8 cellular contexts compared by ENCODE assay signal in the genomic region with DNA sequence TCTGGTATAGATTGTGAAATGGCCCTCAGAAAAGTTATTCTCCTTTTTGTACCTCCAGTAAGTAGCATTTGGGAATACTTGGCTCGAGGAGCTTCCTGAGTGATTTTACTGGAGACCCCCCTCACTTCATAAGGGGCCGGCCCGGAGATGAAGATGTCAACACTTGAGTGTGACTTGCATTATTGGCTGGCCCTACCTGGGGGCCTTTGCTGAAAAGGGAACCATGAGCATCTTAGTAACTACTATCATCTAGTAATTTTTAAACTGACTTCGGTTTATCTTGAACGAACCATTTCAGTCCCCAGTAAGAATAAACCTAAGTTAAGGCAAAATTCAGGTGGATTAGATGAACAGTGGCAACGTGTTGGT. TPM values are rescaled to one million over a fixed set of nuclear protein-coding genes. Genes with fewer than 3 reads are reported as not detected.
DNase-seq lines count a peak whose midpoint lies in the region; ATAC-seq, FAIRE-seq and TF ChIP-seq lines count a peak whose summit lies in the region.

No MANE protein-coding gene starts in this region.

- no peak overlapping the region for H3K56ac ChIP-seq in mesendoderm (ENCODE audit: low read length)

- H3K79me2 ChIP-seq in keratinocyte (ENCODE audit: control insufficient read depth, insufficient read depth, low read length) (no peaks in the 10 kb centered on the region), mesendoderm (ENCODE audit: control insufficient read depth, insufficient read depth, low read length) (no peaks in the 10 kb centered on the region)

- H2BK15ac ChIP-seq in mesendoderm (replicated peaks; ENCODE audit: low read depth), result no peak overlapping the region

- H3K23ac ChIP-seq in mesendoderm (ENCODE audit: low read length), result no peak overlapping the region

- H4K8ac ChIP-seq in mesendoderm (ENCODE audit: low read depth, low read length), result no peak overlapping the region

- no peak for TF ChIP-seq CTCF in keratinocyte (optimal IDR thresholded peaks at IDR 0.05 in 1 of 3, IDR thresholded peaks at IDR 0.05 in 1 of 3, conservative IDR thresholded peaks at IDR 0.05 in 1 of 3; ENCODE audit: extremely low read depth in 1 of 3, insufficient read depth in 2 of 3, low read length in 3 of 3)
- TF ChIP-seq CTCF in tibial artery (IDR thresholded peaks at IDR 0.05), result no peak

- H3K4ac ChIP-seq in mesendoderm (ENCODE audit: low read depth, low read length), result no peak overlapping the region

- H3K27ac Mint-ChIP-seq in activated T-helper 17 cell treated with anti-CD3 and anti-CD28 coated beads, Interleukin-2, amount 50 U/mL, for 72 hours, result peak overlapping the region; percentile 87

- DNase-seq in activated T-cell treated with anti-CD3 and anti-CD28 coated beads, Interleukin-2, amount 50 U/mL, for 4 hours, result no peak
- DNase-seq in activated T-cell treated with anti-CD3 and anti-CD28 coated beads for 4 hours, result no peak
- DNase-seq in keratinocyte (ENCODE audit: low read depth, low spot score), result no peak
- DNase-seq in tibial artery, result no peak
- DNase-seq in Kasumi-1 (lab: John Stamatoyannopoulos, UW), result no peak
- no peak for DNase-seq in mesendoderm
- DNase-seq in GM19240 (ENCODE audit: insufficient read length, low spot score), result no peak

- H3K27me3 ChIP-seq in keratinocyte (ENCODE audit: control insufficient read depth, extremely low read depth, insufficient read depth, low read length), result no peaks in the 10 kb centered on the region
- H3K27me3 ChIP-seq in tibial artery, result no peaks in the 10 kb centered on the region
- no peaks in the 10 kb centered on the region for H3K27me3 ChIP-seq in mesendoderm (ENCODE audit: insufficient read depth, low read length, poor library complexity)

- H3K18ac ChIP-seq in mesendoderm (ENCODE audit: low read length), result no peak overlapping the region

- dilution Hi-C loops in keratinocyte (cut with MboI; ENCODE audit: extremely low pct_ligation_motif_present, low sequenced_read_pairs), result no loop called here

- H3K9ac ChIP-seq in keratinocyte (ENCODE audit: control insufficient read depth, extremely low read depth, insufficient read depth, low read length) (peak overlapping the region; percentile 90), mesendoderm (ENCODE audit: low read length) (no peak overlapping the region)

- intact Hi-C loops in tibial artery (cut with DNase I; ENCODE audit: low total_unique reads), result loop anchor here (10.0 kb wide), 1 partner anchor 85 kb away; no protein-coding TSS in a partner anchor

- H2AFZ ChIP-seq in keratinocyte (ENCODE audit: control insufficient read depth, low read length), result peak overlapping the region; percentile 97

- peak overlapping the region in 1 of 3 experiments; percentile 87 for H3K4me3 ChIP-seq in keratinocyte (ENCODE audit: control insufficient read depth in 2 of 3, extremely low read depth in 1 of 3, insufficient read depth in 2 of 3, low read depth in 1 of 3, low read length in 3 of 3)
- peak overlapping the region; percentile 77 to 84 for H3K4me3 ChIP-seq in tibial artery
- H3K4me3 ChIP-seq in mesendoderm (ENCODE audit: low read length), result no peak overlapping the region

- H4K20me1 ChIP-seq in keratinocyte (ENCODE audit: control insufficient read depth, extremely low read depth, insufficient read depth, low read length), result no peaks in the 10 kb centered on the region

- H3K4me1 ChIP-seq in keratinocyte (ENCODE audit: control insufficient read depth, extremely low read depth, insufficient read depth, low read length) (peaks cover 6% of the 10 kb centered on the region), tibial artery (peaks cover 0 to 14% (median 6%) of the 10 kb centered on the region in 4 donors), mesendoderm (ENCODE audit: control insufficient read depth, low read depth, low read length) (no peaks in the 10 kb centered on the region)

- ATAC-seq in activated T-cell treated with anti-CD3 and anti-CD28 coated beads, Interleukin-2, amount 50 U/mL, for 4 hours, result no peak
- ATAC-seq in activated T-helper 17 cell treated with anti-CD3 and anti-CD28 coated beads, Interleukin-2, amount 50 U/mL, for 72 hours (replicated peaks), result no peak

- H3K9me3 ChIP-seq in keratinocyte (ENCODE audit: control insufficient read depth, low read depth, low read length), result no peaks in the 10 kb centered on the region
- no peaks in the 10 kb centered on the region for H3K9me3 ChIP-seq in tibial artery

- peaks cover 12% of the 10 kb centered on the region for H3K4me1 Mint-ChIP-seq in activated T-cell treated with anti-CD3 and anti-CD28 coated beads, Interleukin-2, amount 50 U/mL, for 4 hours (ENCODE audit: low read depth)
- peaks cover 5% of the 10 kb centered on the region for H3K4me1 Mint-ChIP-seq in activated T-helper 17 cell treated with anti-CD3 and anti-CD28 coated beads, Interleukin-2, amount 50 U/mL, for 72 hours

- H3K9me1 ChIP-seq in keratinocyte (ENCODE audit: control insufficient read depth, extremely low read depth, insufficient read depth, low read length), result no peaks in the 10 kb centered on the region

- H2BK5ac ChIP-seq in mesendoderm (ENCODE audit: low read length), result no peak overlapping the region

- FAIRE-seq in keratinocyte (lab: Jason Lieb, UNC), result no peak

- H3K27me3 Mint-ChIP-seq in activated T-cell treated with anti-CD3 and anti-CD28 coated beads, Interleukin-2, amount 50 U/mL, for 4 hours (ENCODE audit: low read depth), result no peaks in the 10 kb centered on the region
- H3K27me3 Mint-ChIP-seq in activated T-helper 17 cell treated with anti-CD3 and anti-CD28 coated beads, Interleukin-2, amount 50 U/mL, for 72 hours, result no peaks in the 10 kb centered on the region

- H3K9me3 Mint-ChIP-seq in activated T-cell treated with anti-CD3 and anti-CD28 coated beads, Interleukin-2, amount 50 U/mL, for 4 hours, result no peaks in the 10 kb centered on the region
- H3K9me3 Mint-ChIP-seq in activated T-helper 17 cell treated with anti-CD3 and anti-CD28 coated beads, Interleukin-2, amount 50 U/mL, for 72 hours, result no peaks in the 10 kb centered on the region

- H2AK5ac ChIP-seq in mesendoderm (ENCODE audit: low read length), result no peak overlapping the region

- no peaks in the 10 kb centered on the region for H3K36me3 ChIP-seq in keratinocyte (ENCODE audit: control insufficient read depth in 2 of 2, extremely low read depth in 1 of 2, insufficient read depth in 2 of 2, low read length in 2 of 2)
- H3K36me3 ChIP-seq in tibial artery, result no peaks in the 10 kb centered on the region
- H3K36me3 ChIP-seq in mesendoderm (ENCODE audit: control insufficient read depth, insufficient read depth, low read length), result no peaks in the 10 kb centered on the region

- H3K79me1 ChIP-seq in mesendoderm (ENCODE audit: low read length), result no peaks in the 10 kb centered on the region

- no peak overlapping the region for H2BK120ac ChIP-seq in mesendoderm (ENCODE audit: low read depth, low read length)

- peaks cover 1% of the 10 kb centered on the region for H3K36me3 Mint-ChIP-seq in activated T-cell treated with anti-CD3 and anti-CD28 coated beads, Interleukin-2, amount 50 U/mL, for 4 hours (ENCODE audit: insufficient read depth)
- no peaks in the 10 kb centered on the region for H3K36me3 Mint-ChIP-seq in activated T-helper 17 cell treated with anti-CD3 and anti-CD28 coated beads, Interleukin-2, amount 50 U/mL, for 72 hours (ENCODE audit: low read depth)

- peak overlapping the region; percentile 84 for H3K4me3 Mint-ChIP-seq in activated T-cell treated with anti-CD3 and anti-CD28 coated beads, Interleukin-2, amount 50 U/mL, for 4 hours
- H3K4me3 Mint-ChIP-seq in activated T-helper 17 cell treated with anti-CD3 and anti-CD28 coated beads, Interleukin-2, amount 50 U/mL, for 72 hours, result peak overlapping the region; percentile 81

- H3K27ac ChIP-seq in keratinocyte (ENCODE audit: control insufficient read depth, insufficient read depth, low read length) (no peak overlapping the region), tibial artery (peak overlapping the region; percentile 95 to 98), mesendoderm (ENCODE audit: low read depth, low read length) (no peak overlapping the region)

- H4K5ac ChIP-seq in mesendoderm (ENCODE audit: low read length), result no peak overlapping the region

- H3K4me2 ChIP-seq in keratinocyte (ENCODE audit: control insufficient read depth, extremely low read depth, insufficient read depth, low read depth, low read length) (peak overlapping the region; percentile 89), mesendoderm (ENCODE audit: low read length) (no peak overlapping the region)

- no CpG with 5 or more reads among the region's 6 CpGs for WGBS in mesendoderm (ENCODE audit: extremely low coverage, insufficient coverage, low lambda C conversion rate)

RNA-seq across cellular contexts. Expression of gene FAIM, which starts 1.3 kb away (rescaled TPM):
- total RNA-seq in activated T-cell treated with anti-CD3 and anti-CD28 coated beads, Interleukin-2, amount 50 U/mL, for 4 hours, result 1 to 10 TPM; 3.0 to 4.7 (median 4.4) TPM
- 1 to 10 TPM; 1.9 to 4.0 TPM for total RNA-seq in activated T-helper 17 cell treated with anti-CD3 and anti-CD28 coated beads, Interleukin-2, amount 50 U/mL, for 72 hours
- 3.1 to 6.7 TPM (median 3.2 TPM) in 3 replicates for polyA plus RNA-seq in keratinocyte
- polyA plus RNA-seq in keratinocyte (2011; ENCODE audit: low read depth), result 9.0 TPM
- polyA plus RNA-seq in keratinocyte (2011; cell fraction: cytosol; rRNA removed), result 3.5 and 5.8 TPM in 2 replicates
- polyA plus RNA-seq in keratinocyte (2011; cell fraction: nucleus; rRNA removed), result 3.1 and 4.4 TPM in 2 replicates
- 4.4 and 8.2 TPM in 2 replicates for polyA plus RNA-seq in keratinocyte (2012; ENCODE audit: low replicate concordance)
- 0.36 to 0.67 TPM (median 0.40 TPM) in 3 replicates for polyA minus RNA-seq in keratinocyte
- polyA minus RNA-seq in keratinocyte (2011; cell fraction: cytosol; rRNA and poly(A)+ RNA removed), result 3.8 TPM
- 0.32 and 1.6 TPM in 2 replicates for polyA minus RNA-seq in keratinocyte (2011; cell fraction: nucleus; rRNA and poly(A)+ RNA removed)
- 21.5 TPM for polyA plus RNA-seq in mesendoderm (2013, experiment 1 of 2)
- 21.6 TPM for polyA plus RNA-seq in mesendoderm (2013, experiment 2 of 2)

RNA-seq across cellular contexts. Expression of gene CEP70, which starts 15.8 kb away (rescaled TPM):
- 1 to 10 TPM; 5.1 to 7.0 (median 5.2) TPM for total RNA-seq in activated T-cell treated with anti-CD3 and anti-CD28 coated beads, Interleukin-2, amount 50 U/mL, for 4 hours
- total RNA-seq in activated T-helper 17 cell treated with anti-CD3 and anti-CD28 coated beads, Interleukin-2, amount 50 U/mL, for 72 hours, result 10 to 100 TPM in 1 of 2 donors, 1 to 10 TPM in 1; 5.6 to 10.6 TPM
- polyA plus RNA-seq in keratinocyte, result 3.8 to 11.4 TPM (median 6.2 TPM) in 3 replicates
- 7.4 TPM for polyA plus RNA-seq in keratinocyte (2011; ENCODE audit: low read depth)
- 3.5 and 5.8 TPM in 2 replicates for polyA plus RNA-seq in keratinocyte (2011; cell fraction: cytosol; rRNA removed)
- 3.0 and 4.6 TPM in 2 replicates for polyA plus RNA-seq in keratinocyte (2011; cell fraction: nucleus; rRNA removed)
- 4.0 and 7.6 TPM in 2 replicates for polyA plus RNA-seq in keratinocyte (2012; ENCODE audit: low replicate concordance)
- polyA minus RNA-seq in keratinocyte, result 0.46 to 9.0 TPM (median 1.1 TPM) in 3 replicates
- polyA minus RNA-seq in keratinocyte (2011; cell fraction: cytosol; rRNA and poly(A)+ RNA removed), result 9.4 TPM
- 8.1 and 11.3 TPM in 2 replicates for polyA minus RNA-seq in keratinocyte (2011; cell fraction: nucleus; rRNA and poly(A)+ RNA removed)
- 12.7 TPM for polyA plus RNA-seq in mesendoderm (2013, experiment 1 of 2)
- polyA plus RNA-seq in mesendoderm (2013, experiment 2 of 2), result 12.9 TPM

Comparison
In these comparisons a context has a peak if more than half of its experiments do, and no peak if none do; other contexts are left out.
1. H3K27ac ChIP-seq: peak in tibial artery (2 of 2); none in keratinocyte (single experiment) and mesendoderm (single experiment).